In genomic region chr10:98516352-98516751, GRCh38 we compare ENCODE assay signal across 19 cellular contexts.
DNase-seq lines count a peak whose midpoint lies in the region; ATAC-seq and TF ChIP-seq lines count a peak whose summit lies in the region.
"Had no signal": no experiment of that assay in that cellular context is flagged by ENCODE, and none has a peak within 500 bp of the region (broad histone marks: within the 10 kb centered on the region; RNA-seq: fewer than 3 reads in every experiment).

No MANE protein-coding gene starts in this region.

- H3K36me3 Mint-ChIP-seq in type B pancreatic cell = no peaks in the 10 kb centered on the region
- H3K36me3 Mint-ChIP-seq in activated CD4-positive, alpha-beta memory T cell treated with anti-CD3 and anti-CD28 coated beads, Interleukin-2, amount 10 ng/mL, durations not matched to agents 7 days and 5 days (ENCODE audit: low read depth) = no peaks in the 10 kb centered on the region
- H3K36me3 Mint-ChIP-seq: CD4-positive, alpha-beta memory T cell had no signal

- peaks cover 10% of the 10 kb centered on the region for H3K4me1 Mint-ChIP-seq in type B pancreatic cell (ENCODE audit: unreplicated experiment)
- no peaks in the 10 kb centered on the region for H3K4me1 Mint-ChIP-seq in activated CD4-positive, alpha-beta memory T cell treated with anti-CD3 and anti-CD28 coated beads, Interleukin-2, amount 10 ng/mL, durations not matched to agents 7 days and 5 days

- H3K9ac ChIP-seq in SK-N-SH (no peak overlapping the region), HUES6 (ENCODE audit: low read length) (peak overlapping the region; percentile 28)

- H3K9me2 ChIP-seq in SK-N-SH = no peaks in the 10 kb centered on the region

- H3K9me3 Mint-ChIP-seq in type B pancreatic cell = no peaks in the 10 kb centered on the region
- no peaks in the 10 kb centered on the region for H3K9me3 Mint-ChIP-seq in activated CD4-positive, alpha-beta memory T cell treated with anti-CD3 and anti-CD28 coated beads, Interleukin-2, amount 10 ng/mL, durations not matched to agents 7 days and 5 days

- TF ChIP-seq EP300 in SK-N-SH (IDR thresholded peaks at IDR 0.05; ENCODE audit: borderline replicate concordance in 1 of 2, low read depth in 1 of 2, low read length in 1 of 2) = no peak

- TF ChIP-seq CTCF in SK-N-SH (IDR thresholded peaks at IDR 0.05) (no peak), type B pancreatic cell (conservative IDR thresholded peaks at IDR 0.05) (no peak)

- no peaks in the 10 kb centered on the region for H4K20me1 ChIP-seq in SK-N-SH (ENCODE audit: insufficient read depth)

- POLR2A ChIA-PET in SK-N-SH (lab: Yijun Ruan, JAX) = interaction anchor here (0.6 kb wide), 1 partner anchor 1115 kb away, joined by 3 read pairs; the partner anchor contains the start of gene RRP12
- POLR2A ChIA-PET in activated CD4-positive, alpha-beta memory T cell treated with anti-CD3 and anti-CD28 coated beads, Interleukin-2, amount 10 ng/mL, durations not matched to agents 7 days and 5 days (lab: Charles Lee) = no interaction called here

- H3K4me2 ChIP-seq in SK-N-SH = no peak overlapping the region

- DNase-seq in SK-N-SH = no peak
- peak; percentile 85 for DNase-seq in islet precursor cell
- no peak for DNase-seq in type B pancreatic cell (ENCODE audit: extremely low spot score, unreplicated experiment)
- DNase-seq in activated CD4-positive, alpha-beta memory T cell treated with anti-CD3 and anti-CD28 coated beads, Interleukin-2, amount 10 ng/mL, durations not matched to agents 7 days and 5 days = no peak
- DNase-seq in KG1 (lab: John Stamatoyannopoulos, UW) = no peak
- DNase-seq: 8988T; CD4-positive, alpha-beta memory T cell; DMS153; MM.1S; NCI-H1092 treated with DMSO at 0.1 percent for 48 hours; NCI-H2081; NCI-H2227 treated with DMSO at 0.1 percent for 48 hours; NCI-H510A treated with DMSO at 0.1 percent for 48 hours; NCI-H774; SHP77 had no signal

- H3K79me2 ChIP-seq in SK-N-SH (ENCODE audit: insufficient read depth) = no peaks in the 10 kb centered on the region

- no peaks in the 10 kb centered on the region; the same call in 1 of the 2 replicates for H3K27me3 ChIP-seq in SK-N-SH (ENCODE audit: insufficient read depth)
- H3K27me3 ChIP-seq in HUES6 (ENCODE audit: control insufficient read depth, insufficient read depth, low read length) = no peaks in the 10 kb centered on the region

- no peaks in the 10 kb centered on the region for H3K4me1 ChIP-seq in SK-N-SH (ENCODE audit: control insufficient read depth in 1 of 2, insufficient read depth in 2 of 2, low read depth in 1 of 2, low read length in 1 of 2)
- H3K4me1 ChIP-seq in HUES6 (ENCODE audit: control insufficient read depth, insufficient read depth, low read length) = peaks cover 3% of the 10 kb centered on the region; the same call in 1 of the 2 replicates

- H3K27ac Mint-ChIP-seq in type B pancreatic cell = peak overlapping the region; percentile 51
- no peak overlapping the region for H3K27ac Mint-ChIP-seq in activated CD4-positive, alpha-beta memory T cell treated with anti-CD3 and anti-CD28 coated beads, Interleukin-2, amount 10 ng/mL, durations not matched to agents 7 days and 5 days
- H3K27ac Mint-ChIP-seq: CD4-positive, alpha-beta memory T cell had no signal

- H3K9me3 ChIP-seq in SK-N-SH (no peaks in the 10 kb centered on the region), HUES6 (ENCODE audit: control insufficient read depth, insufficient read depth, low read depth, low read length) (no peaks in the 10 kb centered on the region)

- H3F3A ChIP-seq in SK-N-SH (replicated peaks; ENCODE audit: insufficient read depth) = no peaks in the 10 kb centered on the region

- 13% methylated on average over 2 of the region's 2 CpGs for WGBS in SK-N-SH (ENCODE audit: low lambda C conversion rate)

- no peaks in the 10 kb centered on the region for H3K27me3 Mint-ChIP-seq in type B pancreatic cell
- peaks cover 11% of the 10 kb centered on the region for H3K27me3 Mint-ChIP-seq in activated CD4-positive, alpha-beta memory T cell treated with anti-CD3 and anti-CD28 coated beads, Interleukin-2, amount 10 ng/mL, durations not matched to agents 7 days and 5 days

- H3K4me3 Mint-ChIP-seq in type B pancreatic cell = no peak overlapping the region
- H3K4me3 Mint-ChIP-seq in activated CD4-positive, alpha-beta memory T cell treated with anti-CD3 and anti-CD28 coated beads, Interleukin-2, amount 10 ng/mL, durations not matched to agents 7 days and 5 days = no peak overlapping the region
- H3K4me3 Mint-ChIP-seq: CD4-positive, alpha-beta memory T cell had no signal

- ATAC-seq in SK-N-SH treated with all-trans-retinoic acid at 6 μM for 48 hours (no peak), GM19467 (IDR thresholded peaks at IDR 0.05; ENCODE audit: unreplicated experiment) (no peak)

- no peak overlapping the region for H2AFZ ChIP-seq in SK-N-SH (ENCODE audit: low read depth)

- H3K27ac ChIP-seq in SK-N-SH (ENCODE audit: low read depth in 2 of 2, low read length in 1 of 2) = no peak overlapping the region
- no peak overlapping the region for H3K27ac ChIP-seq in HUES6 (ENCODE audit: low read depth, low read length)
- H3K27ac ChIP-seq: SK-N-MC had no signal

- TF ChIP-seq RAD21 in SK-N-SH (IDR thresholded peaks at IDR 0.05; ENCODE audit: low read length) = no peak

- no peaks in the 10 kb centered on the region for H3K36me3 ChIP-seq in SK-N-SH (replicated peaks in 1 of 2; ENCODE audit: control insufficient read depth in 1 of 2, insufficient read depth in 2 of 2, low read length in 1 of 2)
- H3K36me3 ChIP-seq in HUES6 (ENCODE audit: control insufficient read depth, insufficient read depth, low read length) = no peaks in the 10 kb centered on the region

- H3K4me3 ChIP-seq in SK-N-SH (ENCODE audit: low read depth in 2 of 2, low read length in 1 of 2) (no peak overlapping the region), HUES6 (ENCODE audit: low read depth, low read length) (no peak overlapping the region)
- H3K4me3 ChIP-seq: SK-N-MC had no signal

- CTCF ChIA-PET in SK-N-SH (lab: Yijun Ruan, JAX) = interaction anchor here (0.9 to 1.7 kb wide), 2 partner anchors 12 to 49 kb away, joined by 3 to 6 read pairs; no protein-coding TSS in a partner anchor
- CTCF ChIA-PET in activated CD4-positive, alpha-beta memory T cell treated with anti-CD3 and anti-CD28 coated beads, Interleukin-2, amount 10 ng/mL, durations not matched to agents 7 days and 5 days (lab: Charles Lee) = no interaction called here

TF ChIP-seq in SK-N-SH treated with all-trans-retinoic acid at 6 μM for 48 hours, 23 proteins besides CTCF, POLR2A, EP300 and RAD21:
- TF ChIP-seq PPARA (CRISPR knock-in tag; IDR thresholded peaks at IDR 0.05; ENCODE audit: borderline replicate concordance) (no peak), ISL1 (CRISPR knock-in tag; IDR thresholded peaks at IDR 0.05) (peak; percentile 52)

TF ChIP-seq in SK-N-SH, 30 proteins besides CTCF, POLR2A, EP300 and RAD21 (continues in another document):
- TF ChIP-seq NRF1 (IDR thresholded peaks at IDR 0.05; ENCODE audit: low read depth, low read length) = no peak
- TF ChIP-seq GATA2 (CRISPR knock-in tag; IDR thresholded peaks at IDR 0.05) = no peak
- no peak for TF ChIP-seq SIN3A (IDR thresholded peaks at IDR 0.05; ENCODE audit: borderline replicate concordance, low read depth, low read length)
- TF ChIP-seq, protein P1, sequence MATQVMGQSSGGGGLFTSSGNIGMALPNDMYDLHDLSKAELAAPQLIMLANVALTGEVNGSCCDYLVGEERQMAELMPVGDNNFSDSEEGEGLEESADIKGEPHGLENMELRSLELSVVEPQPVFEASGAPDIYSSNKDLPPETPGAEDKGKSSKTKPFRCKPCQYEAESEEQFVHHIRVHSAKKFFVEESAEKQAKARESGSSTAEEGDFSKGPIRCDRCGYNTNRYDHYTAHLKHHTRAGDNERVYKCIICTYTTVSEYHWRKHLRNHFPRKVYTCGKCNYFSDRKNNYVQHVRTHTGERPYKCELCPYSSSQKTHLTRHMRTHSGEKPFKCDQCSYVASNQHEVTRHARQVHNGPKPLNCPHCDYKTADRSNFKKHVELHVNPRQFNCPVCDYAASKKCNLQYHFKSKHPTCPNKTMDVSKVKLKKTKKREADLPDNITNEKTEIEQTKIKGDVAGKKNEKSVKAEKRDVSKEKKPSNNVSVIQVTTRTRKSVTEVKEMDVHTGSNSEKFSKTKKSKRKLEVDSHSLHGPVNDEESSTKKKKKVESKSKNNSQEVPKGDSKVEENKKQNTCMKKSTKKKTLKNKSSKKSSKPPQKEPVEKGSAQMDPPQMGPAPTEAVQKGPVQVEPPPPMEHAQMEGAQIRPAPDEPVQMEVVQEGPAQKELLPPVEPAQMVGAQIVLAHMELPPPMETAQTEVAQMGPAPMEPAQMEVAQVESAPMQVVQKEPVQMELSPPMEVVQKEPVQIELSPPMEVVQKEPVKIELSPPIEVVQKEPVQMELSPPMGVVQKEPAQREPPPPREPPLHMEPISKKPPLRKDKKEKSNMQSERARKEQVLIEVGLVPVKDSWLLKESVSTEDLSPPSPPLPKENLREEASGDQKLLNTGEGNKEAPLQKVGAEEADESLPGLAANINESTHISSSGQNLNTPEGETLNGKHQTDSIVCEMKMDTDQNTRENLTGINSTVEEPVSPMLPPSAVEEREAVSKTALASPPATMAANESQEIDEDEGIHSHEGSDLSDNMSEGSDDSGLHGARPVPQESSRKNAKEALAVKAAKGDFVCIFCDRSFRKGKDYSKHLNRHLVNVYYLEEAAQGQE (IDR thresholded peaks at IDR 0.05; ENCODE audit: low read depth, low read length) = no peak
- TF ChIP-seq, protein P2, sequence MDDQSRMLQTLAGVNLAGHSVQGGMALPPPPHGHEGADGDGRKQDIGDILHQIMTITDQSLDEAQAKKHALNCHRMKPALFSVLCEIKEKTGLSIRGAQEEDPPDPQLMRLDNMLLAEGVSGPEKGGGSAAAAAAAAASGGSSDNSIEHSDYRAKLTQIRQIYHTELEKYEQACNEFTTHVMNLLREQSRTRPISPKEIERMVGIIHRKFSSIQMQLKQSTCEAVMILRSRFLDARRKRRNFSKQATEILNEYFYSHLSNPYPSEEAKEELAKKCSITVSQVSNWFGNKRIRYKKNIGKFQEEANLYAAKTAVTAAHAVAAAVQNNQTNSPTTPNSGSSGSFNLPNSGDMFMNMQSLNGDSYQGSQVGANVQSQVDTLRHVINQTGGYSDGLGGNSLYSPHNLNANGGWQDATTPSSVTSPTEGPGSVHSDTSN (IDR thresholded peaks at IDR 0.05) = no peak
- no peak for TF ChIP-seq CHD2 (IDR thresholded peaks at IDR 0.05; ENCODE audit: low read length, partially characterized antibody)
- TF ChIP-seq MXI1 (IDR thresholded peaks at IDR 0.05; ENCODE audit: low read depth, low read length) = no peak
- no peak for TF ChIP-seq FOXJ3 (CRISPR knock-in tag; IDR thresholded peaks at IDR 0.05)
- TF ChIP-seq, protein P3, sequence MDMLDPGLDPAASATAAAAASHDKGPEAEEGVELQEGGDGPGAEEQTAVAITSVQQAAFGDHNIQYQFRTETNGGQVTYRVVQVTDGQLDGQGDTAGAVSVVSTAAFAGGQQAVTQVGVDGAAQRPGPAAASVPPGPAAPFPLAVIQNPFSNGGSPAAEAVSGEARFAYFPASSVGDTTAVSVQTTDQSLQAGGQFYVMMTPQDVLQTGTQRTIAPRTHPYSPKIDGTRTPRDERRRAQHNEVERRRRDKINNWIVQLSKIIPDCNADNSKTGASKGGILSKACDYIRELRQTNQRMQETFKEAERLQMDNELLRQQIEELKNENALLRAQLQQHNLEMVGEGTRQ (IDR thresholded peaks at IDR 0.05; ENCODE audit: borderline replicate concordance, low read depth, low read length) = no peak
- TF ChIP-seq TCF12 (IDR thresholded peaks at IDR 0.05) = no peak
